1 cellular context compared by ENCODE assay signal in genomic region chr10:118754556-118755423, GRCh38.
TF ChIP-seq lines count a peak whose summit lies in the region.

TSS of gene CACUL1 (minus strand) at chr10:118754970. CDS start at chr10:118754762, 208 bp downstream.

TF ChIP-seq in HepG2, 621 proteins besides CTCF, POLR2A, EP300 and RAD21 (continued from another document and continues in another):
- TF ChIP-seq ATF2 (CRISPR knock-in tag; IDR thresholded peaks at IDR 0.05) (peak; percentile 71; the same call in 1 of the 2 replicates), MYC (CRISPR knock-in tag; IDR thresholded peaks at IDR 0.05; ENCODE audit: borderline replicate concordance) (peak; percentile 86), FOXM1 (CRISPR knock-in tag; IDR thresholded peaks at IDR 0.05) (no peak), NCOA1 (CRISPR knock-in tag; IDR thresholded peaks at IDR 0.05) (no peak), E2F2 (CRISPR knock-in tag; IDR thresholded peaks at IDR 0.05; ENCODE audit: borderline replicate concordance) (no peak), ASH2L (IDR thresholded peaks at IDR 0.05; ENCODE audit: insufficient read length, low read depth, low read length) (peak; percentile 88), ZNF354B (CRISPR knock-in tag; IDR thresholded peaks at IDR 0.05) (no peak), ZNF160 (CRISPR knock-in tag; IDR thresholded peaks at IDR 0.05) (peak; percentile 15; the same call in 1 of the 2 replicates), FLYWCH1 (CRISPR knock-in tag; IDR thresholded peaks at IDR 0.05) (0 out of 2 replicates have a peak, but pooled peaks have one; percentile 32), NFAT5 (CRISPR knock-in tag; IDR thresholded peaks at IDR 0.05) (0 out of 2 replicates have a peak, but pooled peaks have one; percentile 17), KLF16 (CRISPR knock-in tag; IDR thresholded peaks at IDR 0.05) (peak in 1 of 2 experiments; percentile 58; a peak in 1 of 4 replicates), SYNCRIP (IDR thresholded peaks at IDR 0.05; ENCODE audit: insufficient read depth, low read depth, low read length) (no peak), PHF5A (CRISPR knock-in tag; IDR thresholded peaks at IDR 0.05; ENCODE audit: low read depth, unreplicated experiment) (no peak), ZNF530 (CRISPR knock-in tag; IDR thresholded peaks at IDR 0.05; ENCODE audit: low read depth) (no peak), MEIS1 (CRISPR knock-in tag; IDR thresholded peaks at IDR 0.05; ENCODE audit: borderline replicate concordance) (no peak; the same call in 1 of the 2 replicates), CEBPZ (IDR thresholded peaks at IDR 0.05; ENCODE audit: low read length) (no peak), POGZ (CRISPR knock-in tag; IDR thresholded peaks at IDR 0.05) (peak; percentile 90), SCMH1 (CRISPR knock-in tag; IDR thresholded peaks at IDR 0.05; ENCODE audit: borderline replicate concordance) (no peak), ATF1 (CRISPR knock-in tag; IDR thresholded peaks at IDR 0.05) (no peak), TCF12 (IDR thresholded peaks at IDR 0.05) (no peak), TCF12 (CRISPR knock-in tag; IDR thresholded peaks at IDR 0.05) (no peak), PHF20 (CRISPR knock-in tag; IDR thresholded peaks at IDR 0.05) (peak; percentile 66; the same call in 1 of the 2 replicates), GMEB1 (CRISPR knock-in tag; IDR thresholded peaks at IDR 0.05; ENCODE audit: borderline replicate concordance) (peak; percentile 54; the same call in 1 of the 2 replicates), TEF (CRISPR knock-in tag; IDR thresholded peaks at IDR 0.05) (no peak), PPARG (CRISPR knock-in tag; conservative IDR thresholded peaks at IDR 0.05) (no peak), ZNF512B (CRISPR knock-in tag; IDR thresholded peaks at IDR 0.05; ENCODE audit: borderline replicate concordance) (no peak), HHEX (CRISPR knock-in tag; IDR thresholded peaks at IDR 0.05) (no peak), KLF12 (CRISPR knock-in tag; IDR thresholded peaks at IDR 0.05; ENCODE audit: borderline replicate concordance) (peak; percentile 92), TOE1 (CRISPR knock-in tag; IDR thresholded peaks at IDR 0.05) (no peak), ZNF792 (CRISPR knock-in tag; IDR thresholded peaks at IDR 0.05) (0 out of 2 replicates have a peak, but pooled peaks have one; percentile 46), HINFP (CRISPR knock-in tag; IDR thresholded peaks at IDR 0.05; ENCODE audit: low read depth) (no peak), KAT8 (CRISPR knock-in tag; IDR thresholded peaks at IDR 0.05) (peak; percentile 86), STAT5B (CRISPR knock-in tag; IDR thresholded peaks at IDR 0.05) (0 out of 2 replicates have a peak, but pooled peaks have one; percentile 20), NCOA2 (CRISPR knock-in tag; IDR thresholded peaks at IDR 0.05) (0 out of 2 replicates have a peak, but pooled peaks have one; percentile 35), ZNF234 (CRISPR knock-in tag; conservative IDR thresholded peaks at IDR 0.05) (no peak), ZBTB7A (CRISPR knock-in tag; IDR thresholded peaks at IDR 0.05) (peak; percentile 17; the same call in 1 of the 2 replicates), PATZ1 (CRISPR knock-in tag; IDR thresholded peaks at IDR 0.05) (no peak; the same call in 1 of the 2 replicates), GZF1 (CRISPR knock-in tag; IDR thresholded peaks at IDR 0.05) (no peak), SIN3B (IDR thresholded peaks at IDR 0.05; ENCODE audit: low read length) (no peak), MBD4 (IDR thresholded peaks at IDR 0.05; ENCODE audit: borderline replicate concordance, low read length) (no peak), TBL1XR1 (IDR thresholded peaks at IDR 0.05; ENCODE audit: borderline replicate concordance, low read length, partially characterized antibody) (no peak), EZH2 (conservative IDR thresholded peaks at IDR 0.05; ENCODE audit: low read depth, low read length) (no peak), FIP1L1 (IDR thresholded peaks at IDR 0.05; ENCODE audit: borderline replicate concordance, insufficient read depth, low read depth, low read length) (no peak)
